9 cellular contexts compared by ENCODE assay signal in the genomic region with DNA sequence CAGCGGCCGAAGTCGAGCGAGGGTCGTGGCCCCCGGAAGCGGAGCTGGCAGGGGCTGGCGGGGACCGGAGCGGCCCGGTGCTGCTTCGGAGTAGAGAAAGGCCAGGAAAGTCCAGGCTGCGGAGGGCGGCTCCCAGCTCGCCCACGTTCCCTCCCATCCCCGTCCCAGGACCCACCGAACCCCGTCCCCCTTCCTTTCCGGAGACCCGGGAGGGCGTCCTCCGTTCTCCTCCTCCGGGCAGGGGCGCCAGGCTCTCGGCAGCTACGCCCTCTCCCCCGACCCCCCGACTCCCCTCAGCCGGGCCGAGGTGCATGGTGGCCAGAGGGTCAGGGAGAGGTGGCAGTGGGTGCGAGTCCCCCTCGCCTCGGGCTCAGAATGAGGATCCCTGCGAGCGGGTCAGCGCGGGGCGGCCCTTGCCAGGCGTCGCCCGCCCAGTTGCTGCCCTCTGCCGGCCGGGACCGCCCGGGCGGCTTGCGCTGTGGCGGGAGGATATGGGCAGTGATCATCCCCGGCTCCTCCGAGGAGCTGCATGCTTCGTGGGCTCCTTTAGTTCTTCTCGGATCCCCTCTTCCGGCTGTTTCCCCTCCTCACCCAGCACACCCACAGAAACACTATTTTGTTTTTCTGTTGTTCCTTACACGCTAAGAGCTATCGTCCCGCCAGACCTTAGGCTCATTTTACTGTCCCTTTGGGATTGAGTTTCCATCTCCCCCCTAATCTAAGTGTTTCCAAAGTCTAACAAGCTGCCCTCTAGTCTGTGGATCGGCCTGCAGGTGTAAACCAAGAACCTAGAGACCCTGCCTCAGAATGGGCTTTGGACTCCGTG. TPM values are rescaled to one million over a fixed set of nuclear protein-coding genes. Genes with fewer than 3 reads are reported as not detected.
A peak's percentile ranks its signal among the peaks of the same experiment; 100 is the strongest.
DNase-seq lines count a peak whose midpoint lies in the region; ATAC-seq and TF ChIP-seq lines count a peak whose summit lies in the region.
"Had no signal": no experiment of that assay in that cellular context is flagged by ENCODE, and none has a peak within 500 bp of the region (broad histone marks: within the 10 kb centered on the region; RNA-seq: fewer than 3 reads in every experiment).

No MANE protein-coding gene starts in this region.

- peak overlapping the region; percentile 81 for H3K4me3 Mint-ChIP-seq in nephron progenitor cell

- peaks cover 48% of the 10 kb centered on the region for H3K4me1 Mint-ChIP-seq in nephron progenitor cell

- H3K4me3 ChIP-seq in gastroesophageal sphincter (peak overlapping the region; percentile 31 to 61), suprapubic skin (peak overlapping the region; percentile 54)

- peak; percentile 4 to 30 (median 30) for DNase-seq in NCI-H1417 (lab: John Stamatoyannopoulos, UW)
- no peak for DNase-seq in NCI-H1417 treated with DMSO at 0.1 percent for 48 hours (lab: John Stamatoyannopoulos, UW)
- DNase-seq in NCI-H2196 (lab: John Stamatoyannopoulos, UW; ENCODE audit: unreplicated experiment): peak; percentile 49
- peak; percentile 12 for DNase-seq in activated effector memory CD4-positive, alpha-beta T cell treated with Interleukin-2 at 50 U/mL for 16 hours
- peak; percentile 84 for DNase-seq in nephron progenitor cell
- peak; percentile 64 to 81 for DNase-seq in suprapubic skin (ENCODE audit: low spot score in 2 of 2)
- DNase-seq in NCI-H1436 treated with DMSO at 0.1 percent for 48 hours (lab: John Stamatoyannopoulos, UW): no peak

- H3K36me3 ChIP-seq in gastroesophageal sphincter (no peaks in the 10 kb centered on the region), suprapubic skin (no peaks in the 10 kb centered on the region)
- H3K36me3 ChIP-seq: BLaER1 treated with 17β-estradiol and CSF1 and Interleukin-3, amounts not matched to agents 10 nM and 100 nM had no signal

- TF ChIP-seq EP300 in gastroesophageal sphincter (IDR thresholded peaks at IDR 0.05) (no peak), suprapubic skin (IDR thresholded peaks at IDR 0.05) (no peak)

- 0 to 36% methylated on average over 9 to 12 of the region's 59 CpGs for WGBS in gastroesophageal sphincter (ENCODE audit: low coverage in 1 of 2), 2 donors
- 24% methylated on average over 30 of the region's 59 CpGs for WGBS in suprapubic skin

- TF ChIP-seq CTCF in gastroesophageal sphincter (IDR thresholded peaks at IDR 0.05) (peak; percentile 72 to 96 (median 86)), nephron progenitor cell (IDR thresholded peaks at IDR 0.05) (peak; percentile 83), suprapubic skin (IDR thresholded peaks at IDR 0.05) (peak; percentile 34 to 83)

- H3K36me3 Mint-ChIP-seq in nephron progenitor cell (ENCODE audit: low read depth): no peaks in the 10 kb centered on the region

- H3K27ac Mint-ChIP-seq in nephron progenitor cell: no peak overlapping the region

- peak; percentile 89 for ATAC-seq in gastroesophageal sphincter

- no peaks in the 10 kb centered on the region for H3K9me3 Mint-ChIP-seq in nephron progenitor cell

- peaks cover 29% of the 10 kb centered on the region for H3K27me3 Mint-ChIP-seq in nephron progenitor cell (ENCODE audit: low read depth, poor library complexity)

- TF ChIP-seq POLR2A in gastroesophageal sphincter (IDR thresholded peaks at IDR 0.05) (no peak), suprapubic skin (IDR thresholded peaks at IDR 0.05) (no peak)

- H3K27ac ChIP-seq in gastroesophageal sphincter: peak overlapping the region in 3 of 4 donors; percentile 46 to 74 (median 59)
- H3K27ac ChIP-seq in suprapubic skin: no peak overlapping the region
- H3K27ac ChIP-seq: BLaER1 treated with 17β-estradiol and CSF1 and Interleukin-3, amounts not matched to agents 10 nM and 100 nM had no signal

- H3K4me1 ChIP-seq in gastroesophageal sphincter (peaks cover 0 to 20% (median 0%) of the 10 kb centered on the region in 3 donors), suprapubic skin (peaks cover 14% of the 10 kb centered on the region)

- H3K27me3 ChIP-seq in gastroesophageal sphincter (peaks cover 70% of the 10 kb centered on the region), suprapubic skin (peaks cover 72% of the 10 kb centered on the region)

- H3K9me3 ChIP-seq in gastroesophageal sphincter: no peaks in the 10 kb centered on the region
- H3K9me3 ChIP-seq in suprapubic skin: no peaks in the 10 kb centered on the region

RNA-seq across cellular contexts. Expression of a gene that starts 0.7 kb away (rescaled TPM):
- total RNA-seq in gastroesophageal sphincter: 10 to 100 TPM in 2 of 4 donors, 1 to 10 TPM in 2; 5.5 to 41.5 (median 15.1) TPM
- total RNA-seq in suprapubic skin: 1 to 10 TPM in 3 of 4 donors, under 1 TPM in 1; 0.62 to 4.9 (median 2.6) TPM

Comparison
In these comparisons a context has a peak if more than half of its experiments do, and no peak if none do; other contexts are left out.
1. DNase-seq: peak in NCI-H1417 (3 of 3), NCI-H2196 (single experiment), activated effector memory CD4-positive, alpha-beta T cell treated with Interleukin-2 at 50 U/mL for 16 hours (single experiment), nephron progenitor cell (single experiment) and suprapubic skin (2 of 2); none in NCI-H1417 treated with DMSO at 0.1 percent for 48 hours (single experiment) and NCI-H1436 treated with DMSO at 0.1 percent for 48 hours (single experiment).
2. Peak in every context shown above with its lines, with median percentiles within 50 percentile points of each other: CTCF ChIP-seq.